In the genomic region with DNA sequence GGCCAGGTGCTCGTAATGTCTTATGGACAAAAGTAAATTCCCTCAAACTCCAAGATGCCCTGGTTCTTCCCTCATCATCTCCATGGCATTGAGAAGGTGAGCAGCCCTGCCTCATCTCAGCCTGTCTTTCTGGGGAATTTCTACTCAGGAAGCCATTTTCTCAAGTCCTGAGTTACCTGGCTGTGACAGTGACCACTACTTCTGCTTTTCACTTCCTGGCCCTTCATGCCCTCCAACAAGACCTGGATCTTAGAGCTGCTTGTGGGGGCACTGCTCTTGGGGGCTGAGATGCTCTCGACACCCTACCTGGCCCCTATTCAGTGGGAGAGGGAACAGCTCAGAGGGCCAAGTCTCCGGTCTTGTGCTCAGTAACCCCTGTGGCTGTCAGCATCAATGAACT, we compare ENCODE assay signal across 18 cellular contexts. TPM values are rescaled to one million over a fixed set of nuclear protein-coding genes. Genes with fewer than 3 reads are reported as not detected.
DNase-seq lines count a peak whose midpoint lies in the region; ATAC-seq, FAIRE-seq and TF ChIP-seq lines count a peak whose summit lies in the region.
"Had no signal": no experiment of that assay in that cellular context is flagged by ENCODE, and none has a peak within 500 bp of the region (broad histone marks: within the 10 kb centered on the region; RNA-seq: fewer than 3 reads in every experiment).

No MANE protein-coding gene starts in this region.

- no peak overlapping the region for H4K8ac ChIP-seq in neuronal stem cell (ENCODE audit: low read depth, low read length)

- CTCF ChIA-PET in PC-9 (lab: Charles Lee) = interaction anchor here (0.6 to 1.4 kb wide), 3 partner anchors 10 to 191 kb away, joined by 3 to 5 read pairs (median 4); no protein-coding TSS in a partner anchor

- BruUV-seq in PC-9 (replicated peaks; lab: Mats Ljungman, UMichigan) = no TSS peak

- DNase-seq in GM18507 (ENCODE audit: extremely low spot score, insufficient read length, low read depth) (no peak), neuronal stem cell (ENCODE audit: low spot score) (no peak), HTR-8/SVneo (ENCODE audit: insufficient read length, low spot score) (no peak), PC-9 (no peak), frontal cortex (ENCODE audit: low spot score in 2 of 2) (no peak)
- DNase-seq: left lung, NCI-H1417 treated with DMSO at 0.1 percent for 48 hours had no signal

- H2BK12ac ChIP-seq in neuronal stem cell (ENCODE audit: low read length) = no peak overlapping the region

- peak; percentile 23 for ATAC-seq in GM21723 (IDR thresholded peaks at IDR 0.05; ENCODE audit: unreplicated experiment)
- no peak for ATAC-seq in HG03039 (IDR thresholded peaks at IDR 0.05; ENCODE audit: unreplicated experiment)

- no peak overlapping the region for H2AK5ac ChIP-seq in neuronal stem cell (ENCODE audit: low read depth, low read length)

- H3K9me3 ChIP-seq in neuronal stem cell (replicated peaks in 1 of 2; ENCODE audit: control insufficient read depth in 2 of 2, insufficient read depth in 1 of 2, low read depth in 1 of 2, low read length in 2 of 2) (no peaks in the 10 kb centered on the region), PC-9 (ENCODE audit: insufficient read depth, low read depth) (no peaks in the 10 kb centered on the region)
- H3K9me3 ChIP-seq: BLaER1 treated with 17β-estradiol and CSF1 and Interleukin-3, amounts not matched to agents 10 nM and 100 nM; left lung; neutrophil had no signal

- no CpG with 5 or more reads among the region's 3 CpGs for WGBS in neuronal stem cell (ENCODE audit: extremely low coverage in 2 of 2, insufficient read length in 2 of 2, insufficient replicate concordance in 1 of 2), 2 donors

- no peak overlapping the region for H2BK5ac ChIP-seq in neuronal stem cell (ENCODE audit: low read length)

- no peaks in the 10 kb centered on the region for H3K79me1 ChIP-seq in neuronal stem cell (ENCODE audit: low read depth, low read length)

- H3K4me2 ChIP-seq in KMS-11 = no peak overlapping the region
- no peak overlapping the region for H3K4me2 ChIP-seq in neuronal stem cell (ENCODE audit: insufficient read depth, low read length, poor library complexity, severe bottlenecking)
- no peak overlapping the region for H3K4me2 ChIP-seq in PC-9
- H3K4me2 ChIP-seq: GM23338 had no signal

- no peak overlapping the region for H3K4ac ChIP-seq in neuronal stem cell (ENCODE audit: low read length)

- POLR2A ChIA-PET in PC-9 (lab: Charles Lee; ENCODE audit: unreplicated experiment) = no interaction called here

- no peak for TF ChIP-seq CTCF in KMS-11 (conservative IDR thresholded peaks at IDR 0.05; ENCODE audit: low read depth, low read length)
- no peak for TF ChIP-seq CTCF in PC-9 (conservative IDR thresholded peaks at IDR 0.05)

- no peak overlapping the region for H3K23ac ChIP-seq in neuronal stem cell (ENCODE audit: low read depth, low read length, poor library complexity)

- no peaks in the 10 kb centered on the region for H3K9me2 ChIP-seq in PC-9 (ENCODE audit: insufficient read depth)

- H4K20me1 ChIP-seq in KMS-11 (ENCODE audit: insufficient read depth) = no peaks in the 10 kb centered on the region
- H4K20me1 ChIP-seq in PC-9 (ENCODE audit: insufficient read depth) = no peaks in the 10 kb centered on the region
- H4K20me1 ChIP-seq: BLaER1 treated with 17β-estradiol and CSF1 and Interleukin-3, amounts not matched to agents 10 nM and 100 nM had no signal

- H3K4me3 ChIP-seq in KMS-11 (IDR thresholded peaks at IDR 0.05; ENCODE audit: insufficient read depth, low read depth, low read length) (no peak overlapping the region), neuronal stem cell (ENCODE audit: low read length in 2 of 2) (no peak overlapping the region), PC-9 (no peak overlapping the region)
- H3K4me3 ChIP-seq: BLaER1 treated with 17β-estradiol and CSF1 and Interleukin-3, amounts not matched to agents 10 nM and 100 nM; dorsolateral prefrontal cortex; GM23338; left lung; SK-N-MC had no signal

- H3K4me1 ChIP-seq in KMS-11 (ENCODE audit: low read depth, poor library complexity, severe bottlenecking) = no peaks in the 10 kb centered on the region
- peaks cover 0 to 2% of the 10 kb centered on the region in 2 donors for H3K4me1 ChIP-seq in neuronal stem cell (ENCODE audit: control insufficient read depth in 2 of 2, insufficient read depth in 1 of 2, low read depth in 1 of 2, low read length in 2 of 2)
- H3K4me1 ChIP-seq in PC-9 (replicated peaks; ENCODE audit: insufficient read depth) = no peaks in the 10 kb centered on the region
- H3K4me1 ChIP-seq: left lung had no signal

- intact Hi-C loops in PC-9 (cut with micrococcal nuclease; ENCODE audit: unreplicated experiment) = loop anchor here (10.0 kb wide), 1 partner anchor 487 kb away; a partner anchor contains a TSS

- H3K36me3 ChIP-seq in KMS-11 (ENCODE audit: insufficient read depth) = no peaks in the 10 kb centered on the region
- H3K36me3 ChIP-seq in neuronal stem cell (replicated peaks in 1 of 2; ENCODE audit: control insufficient read depth in 2 of 2, insufficient read depth in 2 of 2, low read length in 2 of 2) = peaks cover 0 to 2% of the 10 kb centered on the region in 2 donors
- H3K36me3 ChIP-seq in PC-9 (ENCODE audit: low read depth) = no peaks in the 10 kb centered on the region
- H3K36me3 ChIP-seq: BLaER1 treated with 17β-estradiol and CSF1 and Interleukin-3, amounts not matched to agents 10 nM and 100 nM; left lung; neutrophil had no signal

- H3K27ac ChIP-seq in KMS-11 (no peak overlapping the region), neuronal stem cell (replicated peaks; ENCODE audit: low read length) (no peak overlapping the region), PC-9 (no peak overlapping the region)
- H3K27ac ChIP-seq: left lung, neutrophil, SK-N-MC had no signal

- H3K18ac ChIP-seq in neuronal stem cell (ENCODE audit: low read length) = no peak overlapping the region

- H3K79me2 ChIP-seq in KMS-11 (ENCODE audit: insufficient read depth, low read depth) (no peaks in the 10 kb centered on the region), PC-9 (ENCODE audit: low read depth) (no peaks in the 10 kb centered on the region)

- no peak overlapping the region for H4K91ac ChIP-seq in neuronal stem cell (ENCODE audit: low read depth, low read length, poor library complexity)

- peak; percentile 58 for FAIRE-seq in GM18507 (lab: Jason Lieb, UNC)
- FAIRE-seq in HTR-8/SVneo (lab: Jason Lieb, UNC) = no peak
- FAIRE-seq in frontal cortex (lab: Jason Lieb, UNC) = no peak

- H3K14ac ChIP-seq in neuronal stem cell (ENCODE audit: low read length) = no peak overlapping the region

- H2BK15ac ChIP-seq in neuronal stem cell (ENCODE audit: low read length) = no peak overlapping the region

- H2AFZ ChIP-seq in KMS-11 (ENCODE audit: low read depth) (peak overlapping the region; percentile 36; the same call in 1 of the 2 replicates), neuronal stem cell (ENCODE audit: low read length) (peak overlapping the region; percentile 67), PC-9 (no peak overlapping the region)
- H2AFZ ChIP-seq: GM23338 had no signal

- H3K27me3 ChIP-seq in KMS-11 (ENCODE audit: insufficient read depth, low read depth) = no peaks in the 10 kb centered on the region
- H3K27me3 ChIP-seq in neuronal stem cell (ENCODE audit: control insufficient read depth in 3 of 3, insufficient read depth in 3 of 3, low read depth in 1 of 3, low read length in 3 of 3) = peaks cover 0 to 5% (median 0%) of the 10 kb centered on the region in 3 experiments
- peaks cover under 1% of the 10 kb centered on the region; the same call in 1 of the 2 replicates for H3K27me3 ChIP-seq in PC-9 (ENCODE audit: insufficient read depth, low read depth)
- H3K27me3 ChIP-seq: BLaER1 treated with 17β-estradiol and CSF1 and Interleukin-3, amounts not matched to agents 10 nM and 100 nM; left lung; neutrophil had no signal

- H2BK120ac ChIP-seq in neuronal stem cell (ENCODE audit: low read depth, low read length) = no peak overlapping the region

- H3K9ac ChIP-seq in KMS-11 = no peak overlapping the region
- H3K9ac ChIP-seq in neuronal stem cell (ENCODE audit: low read depth, low read length, poor library complexity) = no peak overlapping the region
- H3K9ac ChIP-seq: BLaER1 treated with 17β-estradiol and CSF1 and Interleukin-3, amounts not matched to agents 10 nM and 100 nM had no signal

- no peaks in the 10 kb centered on the region for H3F3A ChIP-seq in PC-9 (ENCODE audit: insufficient read depth, low read depth)

RNA-seq across cellular contexts. Expression of a gene that starts 5.4 kb away (rescaled TPM):
- 0.04 TPM for polyA plus RNA-seq in neuronal stem cell (2013, experiment 1 of 2)
- polyA plus RNA-seq in neuronal stem cell (2013, experiment 2 of 2) = 0.08 TPM
- 0.33 and 0.63 TPM in 2 replicates for total RNA-seq in PC-9 (2021)
- not detected for total RNA-seq in frontal cortex
- total RNA-seq: Calu3, endothelial cell of umbilical vein, GM23338 had no signal
- polyA plus RNA-seq: AG04450, endothelial cell of umbilical vein had no signal

RNA-seq across cellular contexts. Expression of a gene that starts 32.8 kb away (rescaled TPM):
- polyA plus RNA-seq in neuronal stem cell (2013, experiment 1 of 2) = 1.2 TPM
- polyA plus RNA-seq in neuronal stem cell (2013, experiment 2 of 2) = 1.4 TPM
- total RNA-seq in PC-9 (2021) (1.4 and 2.1 TPM in 2 replicates), frontal cortex (4.9 TPM)
